10 cellular contexts compared by ENCODE assay signal in the genomic region with DNA sequence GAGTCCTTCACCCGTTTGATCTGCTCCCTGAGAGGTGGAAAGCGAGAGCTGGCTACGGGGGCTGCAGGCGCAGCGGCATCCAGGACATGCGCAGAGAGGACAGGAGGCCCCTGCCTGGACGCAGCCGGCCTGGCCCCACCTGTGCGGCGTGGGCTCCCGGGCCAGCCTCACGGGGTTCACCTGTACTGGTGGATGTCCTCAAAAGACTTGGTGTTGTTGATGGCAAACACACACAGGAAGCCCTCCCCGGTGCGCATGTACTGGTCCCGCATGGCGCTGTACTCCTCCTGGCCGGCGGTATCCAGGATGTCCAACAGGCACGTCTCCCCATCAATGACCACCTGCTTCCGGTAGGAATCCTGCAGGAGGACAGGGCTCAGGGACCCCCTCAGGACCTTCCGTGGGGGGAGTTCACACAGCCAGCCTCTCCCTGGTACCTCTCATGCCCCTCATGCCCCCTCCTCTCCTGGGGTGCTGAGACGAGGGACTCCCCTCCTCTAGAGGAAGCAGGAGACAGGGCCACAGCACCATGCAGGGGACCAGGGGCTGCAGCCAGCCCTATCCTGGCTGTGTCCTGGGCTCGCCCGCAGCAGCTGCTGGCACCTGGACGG. TPM values are rescaled to one million over a fixed set of nuclear protein-coding genes. Genes with fewer than 3 reads are reported as not detected.
A peak's percentile ranks its signal among the peaks of the same experiment; 100 is the strongest.
DNase-seq lines count a peak whose midpoint lies in the region; ATAC-seq, FAIRE-seq and TF ChIP-seq lines count a peak whose summit lies in the region.
"Had no signal": no experiment of that assay in that cellular context is flagged by ENCODE, and none has a peak within 500 bp of the region (broad histone marks: within the 10 kb centered on the region; RNA-seq: fewer than 3 reads in every experiment).

No MANE protein-coding gene starts in this region.

- H3K4me2 ChIP-seq in mesendoderm (ENCODE audit: low read length), result no peak overlapping the region

- H3K9ac ChIP-seq in adipocyte (ENCODE audit: low read length) (peak overlapping the region; percentile 88), mesendoderm (ENCODE audit: low read length) (no peak overlapping the region)

- no peak overlapping the region for H3K27ac ChIP-seq in ACC112 (ENCODE audit: low read depth, low read length)
- no peak overlapping the region for H3K27ac ChIP-seq in mesendoderm (ENCODE audit: low read depth, low read length)

- H4K5ac ChIP-seq in mesendoderm (ENCODE audit: low read length), result no peak overlapping the region

- peak; percentile 36 for FAIRE-seq in GM12892 (lab: Jason Lieb, UNC)

- H2AFZ ChIP-seq in ACC112 (ENCODE audit: low read length, unreplicated experiment), result no peak overlapping the region

- H3K56ac ChIP-seq in mesendoderm (ENCODE audit: low read length), result peak overlapping the region; percentile 60

- H2AK5ac ChIP-seq in mesendoderm (ENCODE audit: low read length), result no peak overlapping the region

- no peak overlapping the region for H2BK5ac ChIP-seq in mesendoderm (ENCODE audit: low read length)

- H4K8ac ChIP-seq in mesendoderm (ENCODE audit: low read depth, low read length), result no peak overlapping the region

- no peak overlapping the region for H3K23ac ChIP-seq in mesendoderm (ENCODE audit: low read length)

- no peak for DNase-seq in GM12892 (ENCODE audit: insufficient read length)
- no peak for DNase-seq in adipocyte (ENCODE audit: low read depth)
- DNase-seq in mesendoderm, result no peak
- DNase-seq in AML-193 (lab: John Stamatoyannopoulos, UW), result no peak
- DNase-seq in NCI-H1417 treated with DMSO at 0.1 percent for 48 hours (lab: John Stamatoyannopoulos, UW), result no peak
- DNase-seq in HuH-7.5 (ENCODE audit: low spot score), result no peak
- DNase-seq: effector CD4-positive, alpha-beta T cell; NCI-H1436 treated with DMSO at 0.1 percent for 48 hours had no signal

- H3K18ac ChIP-seq in mesendoderm (ENCODE audit: low read length), result no peak overlapping the region

- H3K4me1 ChIP-seq in ACC112 (ENCODE audit: control insufficient read depth, insufficient read depth, low read length, unreplicated experiment), result peaks cover 7% of the 10 kb centered on the region
- peaks cover 18% of the 10 kb centered on the region for H3K4me1 ChIP-seq in adipocyte (ENCODE audit: control insufficient read depth, insufficient read depth, low read length)
- peaks cover 4% of the 10 kb centered on the region for H3K4me1 ChIP-seq in mesendoderm (ENCODE audit: control insufficient read depth, low read depth, low read length)

- peaks cover 12% of the 10 kb centered on the region for H3K79me1 ChIP-seq in mesendoderm (ENCODE audit: low read length)

- H3K4ac ChIP-seq in mesendoderm (ENCODE audit: low read depth, low read length), result no peak overlapping the region

- no peak overlapping the region for H2BK120ac ChIP-seq in mesendoderm (ENCODE audit: low read depth, low read length)

- H3K27me3 ChIP-seq in ACC112 (ENCODE audit: insufficient read depth, low read length) (no peaks in the 10 kb centered on the region), adipocyte (replicated peaks; ENCODE audit: control insufficient read depth, insufficient read depth, low read length) (no peaks in the 10 kb centered on the region), mesendoderm (ENCODE audit: insufficient read depth, low read length, poor library complexity) (no peaks in the 10 kb centered on the region)

- no peak overlapping the region for H2BK15ac ChIP-seq in mesendoderm (replicated peaks; ENCODE audit: low read depth)

- H3K4me3 ChIP-seq in ACC112 (ENCODE audit: low read depth, low read length), result peak overlapping the region; percentile 90
- no peak overlapping the region for H3K4me3 ChIP-seq in adipocyte (ENCODE audit: low read length)
- no peak overlapping the region for H3K4me3 ChIP-seq in mesendoderm (ENCODE audit: low read length)

- H3K79me2 ChIP-seq in ACC112 (ENCODE audit: control insufficient read depth, insufficient read depth, low read length, unreplicated experiment), result peaks cover 16% of the 10 kb centered on the region
- H3K79me2 ChIP-seq in mesendoderm (ENCODE audit: control insufficient read depth, insufficient read depth, low read length), result peaks cover 7% of the 10 kb centered on the region

- no peak for TF ChIP-seq POLR2A in GM12892 (IDR thresholded peaks at IDR 0.05; ENCODE audit: low read depth, low read length)

- no peak for ATAC-seq in HG03457 (IDR thresholded peaks at IDR 0.05; ENCODE audit: unreplicated experiment)

- 0 out of 2 replicates have a peak, but pooled peaks cover 6% of the 10 kb centered on the region for H3K36me3 ChIP-seq in ACC112 (ENCODE audit: insufficient read depth, low read length)
- H3K36me3 ChIP-seq in adipocyte (ENCODE audit: control insufficient read depth, insufficient read depth, low read length, severe bottlenecking), result peaks cover 12% of the 10 kb centered on the region
- no peaks in the 10 kb centered on the region for H3K36me3 ChIP-seq in mesendoderm (ENCODE audit: control insufficient read depth, insufficient read depth, low read length)

- WGBS in mesendoderm (ENCODE audit: extremely low coverage, insufficient coverage, low lambda C conversion rate), result no CpG with 5 or more reads among the region's 25 CpGs

- H3K9me3 ChIP-seq in adipocyte (ENCODE audit: control insufficient read depth, low read length), result no peaks in the 10 kb centered on the region

RNA-seq across cellular contexts. Expression of a gene that starts 1.7 kb away (rescaled TPM):
- 28.5 TPM for polyA plus RNA-seq in GM12892 (2012; ENCODE audit: missing spikeins)
- polyA plus RNA-seq in mesendoderm (2013, experiment 1 of 2), result 37.4 TPM
- polyA plus RNA-seq in mesendoderm (2013, experiment 2 of 2), result 38.7 TPM

RNA-seq across cellular contexts. Expression of a gene that starts 3.6 kb away (rescaled TPM):
- polyA plus RNA-seq in GM12892 (2012; ENCODE audit: missing spikeins), result 0.30 TPM
- 0.37 TPM for polyA plus RNA-seq in mesendoderm (2013, experiment 1 of 2)
- polyA plus RNA-seq in mesendoderm (2013, experiment 2 of 2), result 0.35 TPM

RNA-seq across cellular contexts. Expression of a gene that starts 26.6 kb away (rescaled TPM):
- 40.2 TPM for polyA plus RNA-seq in GM12892 (2012; ENCODE audit: missing spikeins)
- 31.3 TPM for polyA plus RNA-seq in mesendoderm (2013, experiment 1 of 2)
- polyA plus RNA-seq in mesendoderm (2013, experiment 2 of 2), result 31.7 TPM

RNA-seq across cellular contexts. Expression of a gene that starts 26.8 kb away (rescaled TPM):
- polyA plus RNA-seq in GM12892 (2012; ENCODE audit: missing spikeins), result 0.47 TPM
- 0.56 TPM for polyA plus RNA-seq in mesendoderm (2013, experiment 1 of 2)
- 0.49 TPM for polyA plus RNA-seq in mesendoderm (2013, experiment 2 of 2)

RNA-seq across cellular contexts. Expression of a gene that starts 27.1 kb away (rescaled TPM):
- polyA plus RNA-seq in GM12892 (2012; ENCODE audit: missing spikeins), result 7.8 TPM
- 5.6 TPM for polyA plus RNA-seq in mesendoderm (2013, experiment 1 of 2)
- 6.5 TPM for polyA plus RNA-seq in mesendoderm (2013, experiment 2 of 2)
